7 cellular contexts compared by ENCODE assay signal in genomic region chr1:37808369-37809319, GRCh38. TPM values are rescaled to one million over a fixed set of nuclear protein-coding genes. Genes with fewer than 3 reads are reported as not detected.
A peak's percentile ranks its signal among the peaks of the same experiment; 100 is the strongest.
DNase-seq lines count a peak whose midpoint lies in the region; ATAC-seq, FAIRE-seq and TF ChIP-seq lines count a peak whose summit lies in the region.

No MANE protein-coding gene starts in this region.

- SMC1A ChIA-PET in GM12878 (lab: Charles Lee; ENCODE audit: uncharacterized antibody, unreplicated experiment) = interaction anchor here (0.7 to 2.5 kb wide), 6 partner anchors 9 to 297 kb away, joined by 3 to 9 read pairs (median 4); partner anchors contain the start of gene MTF1

- no peak for TF ChIP-seq EP300 in GM12878 (IDR thresholded peaks at IDR 0.05; ENCODE audit: borderline replicate concordance in 1 of 2, control insufficient read depth in 1 of 2, low read depth in 2 of 2, low read length in 2 of 2)

- TSS peak; percentile 78 for BruUV-seq in GM12878 (replicated peaks; lab: Mats Ljungman, UMichigan)

- POLR2A ChIA-PET in GM12878 (lab: Charles Lee) = interaction anchor here (0.6 to 2.2 kb wide), 9 partner anchors 10 to 1955 kb away, joined by 3 to 17 read pairs (median 3); partner anchors contain the start of genes CDCA8 and MTF1

- ATAC-seq in GM21447 (IDR thresholded peaks at IDR 0.05; ENCODE audit: unreplicated experiment) (peak; percentile 24), GM12878 (peak; percentile 82)

- RAD21 ChIA-PET in GM12878 (lab: Charles Lee; ENCODE audit: unreplicated experiment) = interaction anchor here (0.6 to 2.2 kb wide), 8 partner anchors 12 to 365 kb away, joined by 3 to 19 read pairs (median 4); partner anchors contain the start of gene MTF1

- H3K27ac ChIP-seq in GM12878 (ENCODE audit: control insufficient read depth, insufficient read depth) = peak overlapping the region; percentile 67
- peak overlapping the region; percentile 96 for H3K27ac ChIP-seq in hepatocyte

- FAIRE-seq in GM12878 (lab: Jason Lieb, UNC) = no peak

- CTCF ChIA-PET in GM12878 (lab: Yijun Ruan, JAX) = interaction anchor here (0.8 to 2.9 kb wide), 5 partner anchors 39 to 117 kb away, joined by 3 to 17 read pairs (median 3); partner anchors contain the start of gene MTF1

- H3K79me2 ChIP-seq in GM12878 (ENCODE audit: control insufficient read depth, insufficient read depth, low read length) (peaks cover 28% of the 10 kb centered on the region), hepatocyte (peaks cover 32% of the 10 kb centered on the region)

- TF ChIP-seq CTCF in GM12878 (IDR thresholded peaks at IDR 0.05 in 2 of 3, conservative IDR thresholded peaks at IDR 0.05 in 1 of 3; ENCODE audit: control insufficient read depth in 2 of 3, extremely low read depth in 1 of 3, insufficient read depth in 1 of 3, low read depth in 3 of 3, low read length in 3 of 3) = no peak
- TF ChIP-seq CTCF in hepatocyte (IDR thresholded peaks at IDR 0.05; ENCODE audit: poor library complexity) = no peak
- no peak for TF ChIP-seq CTCF in progenitor cell of endocrine pancreas (IDR thresholded peaks at IDR 0.05; ENCODE audit: unreplicated experiment)

- WGBS in GM12878 (ENCODE audit: insufficient coverage, insufficient replicate concordance, low lambda C conversion rate, missing lambda C conversion rate) = 12% methylated on average over 31 of the region's 54 CpGs
- WGBS in hepatocyte (ENCODE audit: low lambda C conversion rate, missing lambda C conversion rate) = 3% methylated on average over 16 of the region's 54 CpGs

- in situ Hi-C loops in GM12878 (cut with MboI) = no loop called here

- no peaks in the 10 kb centered on the region for H3K9me2 ChIP-seq in hepatocyte (replicated peaks; ENCODE audit: insufficient read depth)

- no peak for TF ChIP-seq POLR2A in GM12878 (IDR thresholded peaks at IDR 0.05; ENCODE audit: low read depth, low read length)

- DNase-seq in ELR (ENCODE audit: low read depth) (peak; percentile 83), HT-29 (ENCODE audit: low spot score) (peak; percentile 62), RKO (ENCODE audit: low spot score) (peak; percentile 80), GM12878 (ENCODE audit: low read depth, low spot score) (no peak), hepatocyte (ENCODE audit: low spot score) (peak; percentile 90), progenitor cell of endocrine pancreas (ENCODE audit: low spot score, unreplicated experiment) (peak; percentile 62)

- H3K27ac Mint-ChIP-seq in progenitor cell of endocrine pancreas = peak overlapping the region; percentile 94

- H3K27me3 Mint-ChIP-seq in progenitor cell of endocrine pancreas = no peaks in the 10 kb centered on the region

- H3K4me3 ChIP-seq in GM12878 (peak overlapping the region; percentile 91), hepatocyte (peak overlapping the region; percentile 54)

- H3K4me2 ChIP-seq in GM12878 (ENCODE audit: control insufficient read depth, insufficient read depth) (peak overlapping the region; percentile 81), hepatocyte (peak overlapping the region; percentile 97)

- H3K36me3 Mint-ChIP-seq in progenitor cell of endocrine pancreas (ENCODE audit: insufficient read depth) = peaks cover 6% of the 10 kb centered on the region

- H3K9ac ChIP-seq in GM12878 (ENCODE audit: control insufficient read depth, insufficient read depth, low read length) = peak overlapping the region; percentile 79

- H4K20me1 ChIP-seq in GM12878 (ENCODE audit: control insufficient read depth, insufficient read depth) (no peaks in the 10 kb centered on the region), hepatocyte (ENCODE audit: insufficient read depth, poor library complexity, severe bottlenecking) (peaks cover 17% of the 10 kb centered on the region)

- intact Hi-C loops in GM12878 (cut with micrococcal nuclease; ENCODE audit: unreplicated experiment) = loop anchor here (1.0 kb wide), 1 partner anchor 116 kb away; the partner anchor contains the start of gene CDCA8

- no peaks in the 10 kb centered on the region for H3K27me3 ChIP-seq in GM12878 (replicated peaks in 1 of 2; ENCODE audit: control insufficient read depth in 2 of 2, insufficient read depth in 2 of 2, low read length in 1 of 2)
- no peaks in the 10 kb centered on the region for H3K27me3 ChIP-seq in hepatocyte

- H3K4me3 Mint-ChIP-seq in progenitor cell of endocrine pancreas (ENCODE audit: low read depth) = peak overlapping the region; percentile 89

- H3K9me3 ChIP-seq in GM12878 (replicated peaks; ENCODE audit: control insufficient read depth, insufficient read depth, low read length) (no peaks in the 10 kb centered on the region), hepatocyte (ENCODE audit: low read depth) (no peaks in the 10 kb centered on the region)

- no peak for TF ChIP-seq RAD21 in GM12878 (IDR thresholded peaks at IDR 0.05; ENCODE audit: insufficient read depth, low read depth, low read length)

- H3K36me3 ChIP-seq in GM12878 (ENCODE audit: control insufficient read depth in 2 of 2, insufficient read depth in 2 of 2, low read length in 1 of 2) = peaks cover 14 to 21% of the 10 kb centered on the region in 2 experiments
- no peaks in the 10 kb centered on the region for H3K36me3 ChIP-seq in hepatocyte (replicated peaks; ENCODE audit: insufficient read depth, low read depth)

- H3K4me1 Mint-ChIP-seq in progenitor cell of endocrine pancreas (ENCODE audit: low read depth) = peaks cover 7% of the 10 kb centered on the region

- H2AFZ ChIP-seq in GM12878 (ENCODE audit: control insufficient read depth, low read depth, low read length) = peak overlapping the region; percentile 72
- peak overlapping the region; percentile 41 for H2AFZ ChIP-seq in hepatocyte

- no peaks in the 10 kb centered on the region for H3K9me3 Mint-ChIP-seq in progenitor cell of endocrine pancreas (ENCODE audit: low read depth)

- H3K4me1 ChIP-seq in GM12878 (ENCODE audit: control insufficient read depth, insufficient read depth, low read length) (peaks cover 11% of the 10 kb centered on the region), hepatocyte (ENCODE audit: insufficient read depth) (peaks cover 15% of the 10 kb centered on the region)

RNA-seq across cellular contexts. Expression of gene YRDC, which starts 0.6 kb away (rescaled TPM):
- total RNA-seq in HT-29 (2014; rRNA removed; shearing (Covaris generic)) = 55.1 and 56.7 TPM in 2 replicates
- total RNA-seq in GM12878 (2013; cell fraction: nucleolus; rRNA removed) = 6.5 and 6.6 TPM in 2 replicates
- 33.2 and 36.2 TPM in 2 replicates for total RNA-seq in GM12878 (2014; rRNA removed)
- total RNA-seq in GM12878 (2014; rRNA removed; fragmentation: Illumina TruSeq; extraction: Trizol) = 19.4 and 20.1 TPM in 2 replicates
- total RNA-seq in GM12878 (2021) = 29.1 and 31.7 TPM in 2 replicates
- polyA plus RNA-seq in GM12878 (2011; ENCODE audit: low read depth) = 10.4 TPM
- 20.5 and 26.5 TPM in 2 replicates for polyA plus RNA-seq in GM12878 (2011; rRNA removed)
- 26.6 and 30.0 TPM in 2 replicates for polyA plus RNA-seq in GM12878 (2011; cell fraction: cytosol; rRNA removed)
- polyA plus RNA-seq in GM12878 (2011; cell fraction: nucleus; rRNA removed) = 13.5 and 15.4 TPM in 2 replicates
- 16.3 and 16.9 TPM in 2 replicates for polyA plus RNA-seq in GM12878 (2012)
- polyA plus RNA-seq in GM12878 (2014; fragmentation: Illumina TruSeq; extraction: Trizol) = 18.5 and 20.9 TPM in 2 replicates
- polyA plus RNA-seq in GM12878 (2014; fragmentation: Nextera tagmentation; extraction: Ambion mirVana) = 10 to 100 TPM in 1 of 2 experiments, 1 to 10 TPM in 1; 4.5 to 15.3 TPM
- polyA plus RNA-seq in GM12878 (2014; rRNA removed) = 32.2 and 34.4 TPM in 2 replicates
- polyA plus RNA-seq in GM12878 (2016; fragmentation: Nextera tagmentation; extraction: Ambion mirVana) = 10 to 100 TPM in 1 of 2 experiments, 1 to 10 TPM in 1; 2.9 to 17.4 TPM
- polyA minus RNA-seq in GM12878 (2011; rRNA and poly(A)+ RNA removed) = 11.0 and 17.5 TPM in 2 replicates
- polyA minus RNA-seq in GM12878 (2011; cell fraction: cytosol; rRNA and poly(A)+ RNA removed) = 8.0 TPM in 2 replicates
- polyA minus RNA-seq in GM12878 (2011; cell fraction: nucleus; rRNA and poly(A)+ RNA removed) = 6.2 and 8.2 TPM in 2 replicates
- 24.1 and 26.5 TPM in 2 replicates for total RNA-seq in hepatocyte
- polyA plus RNA-seq in hepatocyte = 33.8 and 37.4 TPM in 2 replicates
- 14.0 and 15.0 TPM in 2 replicates for total RNA-seq in progenitor cell of endocrine pancreas

RNA-seq across cellular contexts. Expression of gene C1orf122, which starts 1.1 kb away (rescaled TPM):
- 103 and 113 TPM in 2 replicates for total RNA-seq in HT-29 (2014; rRNA removed; shearing (Covaris generic))
- total RNA-seq in GM12878 (2013; cell fraction: nucleolus; rRNA removed) = 0.75 and 0.98 TPM in 2 replicates
- total RNA-seq in GM12878 (2014; rRNA removed) (30.4 and 35.8 TPM in 2 replicates), GM12878 (2014; rRNA removed; fragmentation: Illumina TruSeq; extraction: Trizol) (6.4 and 6.9 TPM in 2 replicates), GM12878 (2021) (30.9 TPM in 2 replicates), hepatocyte (63.8 and 78.3 TPM in 2 replicates), progenitor cell of endocrine pancreas (43.6 and 43.9 TPM in 2 replicates)
- 2.0 TPM for polyA plus RNA-seq in GM12878 (2011; ENCODE audit: low read depth)
- polyA plus RNA-seq in GM12878 (2011; rRNA removed) (2.6 and 8.4 TPM in 2 replicates), GM12878 (2014; fragmentation: Illumina TruSeq; extraction: Trizol) (3.0 and 4.6 TPM in 2 replicates), GM12878 (2014; fragmentation: Nextera tagmentation; extraction: Ambion mirVana) (1 to 10 TPM; 1.6 to 8.4 TPM), GM12878 (2014; rRNA removed) (30.9 and 35.5 TPM in 2 replicates), GM12878 (2016; fragmentation: Nextera tagmentation; extraction: Ambion mirVana) (10 to 100 TPM; 21.2 to 29.4 TPM), hepatocyte (166 and 186 TPM in 2 replicates)
- polyA plus RNA-seq in GM12878 (2011; cell fraction: cytosol; rRNA removed) = 6.9 and 16.9 TPM in 2 replicates
- 7.2 and 7.7 TPM in 2 replicates for polyA plus RNA-seq in GM12878 (2011; cell fraction: nucleus; rRNA removed)
- 9.5 and 11.0 TPM in 2 replicates for polyA plus RNA-seq in GM12878 (2012)
- polyA minus RNA-seq in GM12878 (2011; rRNA and poly(A)+ RNA removed) = 1.6 and 2.2 TPM in 2 replicates
- 1.5 and 2.1 TPM in 2 replicates for polyA minus RNA-seq in GM12878 (2011; cell fraction: cytosol; rRNA and poly(A)+ RNA removed)
- polyA minus RNA-seq in GM12878 (2011; cell fraction: nucleus; rRNA and poly(A)+ RNA removed) = 2.8 and 4.6 TPM in 2 replicates

RNA-seq across cellular contexts. Expression of gene MANEAL, which starts 15.0 kb away (rescaled TPM):
- total RNA-seq in HT-29 (2014; rRNA removed; shearing (Covaris generic)) = 35.2 and 39.6 TPM in 2 replicates
- 7.3 and 7.5 TPM in 2 replicates for total RNA-seq in GM12878 (2013; cell fraction: nucleolus; rRNA removed)
- total RNA-seq in GM12878 (2014; rRNA removed) (11.0 and 11.1 TPM in 2 replicates), GM12878 (2014; rRNA removed; fragmentation: Illumina TruSeq; extraction: Trizol) (6.2 and 6.5 TPM in 2 replicates), GM12878 (2021) (8.6 and 9.2 TPM in 2 replicates), hepatocyte (2.3 and 2.7 TPM in 2 replicates), progenitor cell of endocrine pancreas (23.2 and 23.8 TPM in 2 replicates)
- polyA plus RNA-seq in GM12878 (2011; ENCODE audit: low read depth) = 3.9 TPM
- polyA plus RNA-seq in GM12878 (2011; rRNA removed) (2.9 and 4.9 TPM in 2 replicates), GM12878 (2014; fragmentation: Illumina TruSeq; extraction: Trizol) (4.7 and 6.5 TPM in 2 replicates), GM12878 (2014; fragmentation: Nextera tagmentation; extraction: Ambion mirVana) (1 to 10 TPM; 3.7 to 4.2 TPM), GM12878 (2014; rRNA removed) (8.8 and 9.0 TPM in 2 replicates), GM12878 (2016; fragmentation: Nextera tagmentation; extraction: Ambion mirVana) (1 to 10 TPM in 1 of 2 experiments, under 1 TPM in 1; 0.83 to 1.0 TPM), hepatocyte (2.3 and 3.5 TPM in 2 replicates)
- 6.2 and 6.3 TPM in 2 replicates for polyA plus RNA-seq in GM12878 (2011; cell fraction: cytosol; rRNA removed)
- polyA plus RNA-seq in GM12878 (2011; cell fraction: nucleus; rRNA removed) = 2.5 and 3.7 TPM in 2 replicates
- polyA plus RNA-seq in GM12878 (2012) = 3.5 and 4.2 TPM in 2 replicates
- polyA minus RNA-seq in GM12878 (2011; rRNA and poly(A)+ RNA removed) = 4.2 and 5.8 TPM in 2 replicates
- polyA minus RNA-seq in GM12878 (2011; cell fraction: cytosol; rRNA and poly(A)+ RNA removed) = 2.1 and 2.8 TPM in 2 replicates
- 0.85 and 2.4 TPM in 2 replicates for polyA minus RNA-seq in GM12878 (2011; cell fraction: nucleus; rRNA and poly(A)+ RNA removed)

RNA-seq across cellular contexts. Expression of gene EPHA10, which starts 43.7 kb away (rescaled TPM):
- total RNA-seq in HT-29 (2014; rRNA removed; shearing (Covaris generic)) = 1.8 and 2.2 TPM in 2 replicates
- total RNA-seq in GM12878 (2013; cell fraction: nucleolus; rRNA removed) = 0.15 TPM in 1 of 2 replicates, not detected in the other
- 0.05 TPM in 1 of 2 replicates, not detected in the other for total RNA-seq in GM12878 (2014; rRNA removed)
- not detected in 2 replicates for total RNA-seq in GM12878 (2014; rRNA removed; fragmentation: Illumina TruSeq; extraction: Trizol)
- not detected in 2 replicates for total RNA-seq in GM12878 (2021)
- not detected for polyA plus RNA-seq in GM12878 (2011; ENCODE audit: low read depth)
- polyA plus RNA-seq in GM12878 (2011; rRNA removed) = 0.03 and 0.05 TPM in 2 replicates
- polyA plus RNA-seq in GM12878 (2011; cell fraction: cytosol; rRNA removed) = 0.04 and 0.28 TPM in 2 replicates
- polyA plus RNA-seq in GM12878 (2011; cell fraction: nucleus; rRNA removed) = 0.26 and 1.1 TPM in 2 replicates
- polyA plus RNA-seq in GM12878 (2012) = 0.04 TPM in 2 replicates
- not detected in 2 replicates for polyA plus RNA-seq in GM12878 (2014; fragmentation: Illumina TruSeq; extraction: Trizol)
- not detected for polyA plus RNA-seq in GM12878 (2014; fragmentation: Nextera tagmentation; extraction: Ambion mirVana)
- polyA plus RNA-seq in GM12878 (2014; rRNA removed) = 0.06 TPM in 1 of 2 replicates, not detected in the other
- polyA plus RNA-seq in GM12878 (2016; fragmentation: Nextera tagmentation; extraction: Ambion mirVana) = not detected
- polyA minus RNA-seq in GM12878 (2011; rRNA and poly(A)+ RNA removed) = 0.07 TPM in 1 of 2 replicates, not detected in the other
- polyA minus RNA-seq in GM12878 (2011; cell fraction: cytosol; rRNA and poly(A)+ RNA removed) = not detected in 2 replicates
- 0.12 and 0.29 TPM in 2 replicates for polyA minus RNA-seq in GM12878 (2011; cell fraction: nucleus; rRNA and poly(A)+ RNA removed)
- total RNA-seq in hepatocyte = 0.84 and 1.5 TPM in 2 replicates
- polyA plus RNA-seq in hepatocyte = 0.79 and 1.3 TPM in 2 replicates
- 5.1 and 6.2 TPM in 2 replicates for total RNA-seq in progenitor cell of endocrine pancreas

RNA-seq across cellular contexts. Expression of gene MTF1, which starts 50.7 kb away (rescaled TPM):
- 3.0 and 3.7 TPM in 2 replicates for total RNA-seq in HT-29 (2014; rRNA removed; shearing (Covaris generic))
- 6.5 and 6.9 TPM in 2 replicates for total RNA-seq in GM12878 (2013; cell fraction: nucleolus; rRNA removed)
- total RNA-seq in GM12878 (2014; rRNA removed) = 2.0 and 2.2 TPM in 2 replicates
- 6.3 and 6.6 TPM in 2 replicates for total RNA-seq in GM12878 (2014; rRNA removed; fragmentation: Illumina TruSeq; extraction: Trizol)
- total RNA-seq in GM12878 (2021) = 19.2 and 20.4 TPM in 2 replicates
- polyA plus RNA-seq in GM12878 (2011; ENCODE audit: low read depth) = 4.0 TPM
- polyA plus RNA-seq in GM12878 (2011; rRNA removed) = 6.7 and 6.8 TPM in 2 replicates
- polyA plus RNA-seq in GM12878 (2011; cell fraction: cytosol; rRNA removed) = 5.3 and 5.9 TPM in 2 replicates
- polyA plus RNA-seq in GM12878 (2011; cell fraction: nucleus; rRNA removed) = 5.1 and 14.7 TPM in 2 replicates
- 4.0 and 8.6 TPM in 2 replicates for polyA plus RNA-seq in GM12878 (2012)
- polyA plus RNA-seq in GM12878 (2014; fragmentation: Illumina TruSeq; extraction: Trizol) = 9.4 and 11.8 TPM in 2 replicates
- 1 to 10 TPM; 2.8 to 4.4 TPM for polyA plus RNA-seq in GM12878 (2014; fragmentation: Nextera tagmentation; extraction: Ambion mirVana)
- polyA plus RNA-seq in GM12878 (2014; rRNA removed) = 5.5 and 5.6 TPM in 2 replicates
- polyA plus RNA-seq in GM12878 (2016; fragmentation: Nextera tagmentation; extraction: Ambion mirVana) = 10 to 100 TPM; 13.7 to 14.7 TPM
- 10.7 and 28.2 TPM in 2 replicates for polyA minus RNA-seq in GM12878 (2011; rRNA and poly(A)+ RNA removed)
- 2.7 and 4.2 TPM in 2 replicates for polyA minus RNA-seq in GM12878 (2011; cell fraction: cytosol; rRNA and poly(A)+ RNA removed)
- 2.8 and 5.0 TPM in 2 replicates for polyA minus RNA-seq in GM12878 (2011; cell fraction: nucleus; rRNA and poly(A)+ RNA removed)
- 4.7 and 5.1 TPM in 2 replicates for total RNA-seq in hepatocyte
- polyA plus RNA-seq in hepatocyte = 5.0 and 8.0 TPM in 2 replicates
- total RNA-seq in progenitor cell of endocrine pancreas = 15.3 and 20.4 TPM in 2 replicates
